ENCODE assay signal across 21 cellular contexts in genomic region chr1:31796707-31797106, GRCh38. TPM values are rescaled to one million over a fixed set of nuclear protein-coding genes. Genes with fewer than 3 reads are reported as not detected.
DNase-seq lines count a peak whose midpoint lies in the region; TF ChIP-seq lines count a peak whose summit lies in the region.
"Had no signal": no experiment of that assay in that cellular context is flagged by ENCODE, and none has a peak within 500 bp of the region (broad histone marks: within the 10 kb centered on the region; RNA-seq: fewer than 3 reads in every experiment).

No MANE protein-coding gene starts in this region.

- no peak for TF ChIP-seq POLR2A in transverse colon (IDR thresholded peaks at IDR 0.05)

- peak overlapping the region; percentile 89 for H3K9ac ChIP-seq in adipocyte (ENCODE audit: low read length)

- no peak overlapping the region for H3K4me3 Mint-ChIP-seq in activated naive CD4-positive, alpha-beta T cell treated with anti-CD3 and anti-CD28 coated beads, Interleukin-2, amount 50 U/mL, for 24 hours
- H3K4me3 Mint-ChIP-seq: central memory CD8-positive, alpha-beta T cell; nephron; stimulated activated memory B cell treated with anti-CD40 and anti-IgM and Interleukin-4, amounts not matched to agents 10 μg/mL and 1 μg/mL and 100 μg/mL, for 72 hours; T-cell had no signal

- no peaks in the 10 kb centered on the region for H3K9me3 Mint-ChIP-seq in activated naive CD4-positive, alpha-beta T cell treated with anti-CD3 and anti-CD28 coated beads, Interleukin-2, amount 50 U/mL, for 24 hours
- H3K9me3 Mint-ChIP-seq: central memory CD8-positive, alpha-beta T cell; nephron; stimulated activated memory B cell treated with anti-CD40 and anti-IgM and Interleukin-4, amounts not matched to agents 10 μg/mL and 1 μg/mL and 100 μg/mL, for 72 hours; T-cell had no signal

- H3K27me3 ChIP-seq in adipocyte (replicated peaks; ENCODE audit: control insufficient read depth, insufficient read depth, low read length) (no peaks in the 10 kb centered on the region), transverse colon (peaks cover 7% of the 10 kb centered on the region)

- POLR2A ChIA-PET in GM10248 (lab: Yijun Ruan, JAX), result no interaction called here

- peak overlapping the region; percentile 70 for H3K27ac Mint-ChIP-seq in activated naive CD4-positive, alpha-beta T cell treated with anti-CD3 and anti-CD28 coated beads, Interleukin-2, amount 50 U/mL, for 24 hours
- H3K27ac Mint-ChIP-seq: T-cell had no signal

- no peaks in the 10 kb centered on the region for H3K4me1 Mint-ChIP-seq in activated naive CD4-positive, alpha-beta T cell treated with anti-CD3 and anti-CD28 coated beads, Interleukin-2, amount 50 U/mL, for 24 hours
- H3K4me1 Mint-ChIP-seq: central memory CD8-positive, alpha-beta T cell; T-cell had no signal

- H3K9me3 ChIP-seq in adipocyte (ENCODE audit: control insufficient read depth, low read length) (no peaks in the 10 kb centered on the region), transverse colon (no peaks in the 10 kb centered on the region)
- H3K9me3 ChIP-seq: adrenal gland, psoas muscle had no signal

- H3K36me3 ChIP-seq in adipocyte (ENCODE audit: control insufficient read depth, insufficient read depth, low read length, severe bottlenecking) (no peaks in the 10 kb centered on the region), transverse colon (no peaks in the 10 kb centered on the region)
- H3K36me3 ChIP-seq: adrenal gland had no signal

- TF ChIP-seq EP300 in transverse colon (IDR thresholded peaks at IDR 0.05; ENCODE audit: low read depth), result no peak

- no peaks in the 10 kb centered on the region for H3K36me3 Mint-ChIP-seq in activated naive CD4-positive, alpha-beta T cell treated with anti-CD3 and anti-CD28 coated beads, Interleukin-2, amount 50 U/mL, for 24 hours
- H3K36me3 Mint-ChIP-seq: stimulated activated memory B cell treated with anti-CD40 and anti-IgM and Interleukin-4, amounts not matched to agents 10 μg/mL and 1 μg/mL and 100 μg/mL, for 72 hours; T-cell had no signal

- intact Hi-C loops in transverse colon (cut with DNase I; ENCODE audit: low total_unique reads), result no loop called here

- in situ Hi-C loops in transverse colon (cut with MboI; ENCODE audit: low pct_ligation_motif_present in 1 of 4, low pct_unique_long_range_greater_than_20kb in 1 of 4, low sequenced_read_pairs in 3 of 4), result loop anchor here in 1 of 4 donors (25.0 kb wide), 1 partner anchor 134 kb away; no protein-coding TSS in a partner anchor

- WGBS in transverse colon (ENCODE audit: low coverage in 1 of 2), 2 donors, result 85 to 87% methylated on average over 5 to 7 of the region's 7 CpGs

- CTCF ChIA-PET in GM10248 (lab: Yijun Ruan, JAX), result no interaction called here

- H3K27me3 Mint-ChIP-seq in activated naive CD4-positive, alpha-beta T cell treated with anti-CD3 and anti-CD28 coated beads, Interleukin-2, amount 50 U/mL, for 24 hours, result peaks cover 1% of the 10 kb centered on the region

- H3K4me1 ChIP-seq in adipocyte (ENCODE audit: control insufficient read depth, insufficient read depth, low read length) (peaks cover 53% of the 10 kb centered on the region), transverse colon (no peaks in the 10 kb centered on the region)
- H3K4me1 ChIP-seq: adrenal gland, psoas muscle had no signal

- no peak overlapping the region for H3K27ac ChIP-seq in transverse colon
- H3K27ac ChIP-seq: adrenal gland, HL-60, psoas muscle, VCaP had no signal

- no peak for DNase-seq in activated naive CD4-positive, alpha-beta T cell treated with anti-CD3 and anti-CD28 coated beads, Interleukin-2, amount 50 U/mL, for 16 hours
- no peak for DNase-seq in adipocyte (ENCODE audit: low read depth)
- peak; percentile 60 for DNase-seq in mesenteric fat pad (ENCODE audit: low spot score)
- DNase-seq in transverse colon, result peak; percentile 2
- no peak for DNase-seq in epidermal melanocyte (ENCODE audit: insufficient read length, low spot score)
- DNase-seq in GM10248 (ENCODE audit: extremely low spot score), result no peak
- DNase-seq in DMS53 (lab: John Stamatoyannopoulos, UW), result no peak
- DNase-seq: activated CD4-positive, alpha-beta T cell treated with anti-CD3 and anti-CD28 coated beads, Interleukin-2, amount 50 U/mL, for 48 hours; effector CD8-positive, alpha-beta T cell; KG1; mesendoderm; T-cell; trophoblast cell had no signal

- peak overlapping the region; percentile 83 for H3K4me3 ChIP-seq in adipocyte (ENCODE audit: low read length)
- H3K4me3 ChIP-seq in transverse colon, result no peak overlapping the region
- H3K4me3 ChIP-seq: adrenal gland, psoas muscle had no signal

- TF ChIP-seq CTCF in transverse colon (IDR thresholded peaks at IDR 0.05), result no peak
- TF ChIP-seq CTCF in GM10248 (IDR thresholded peaks at IDR 0.05; ENCODE audit: control extremely low read depth, extremely low read depth, low read depth, missing control alignments), result no peak

RNA-seq across cellular contexts. Expression of gene SPOCD1, which starts 19.1 kb away (rescaled TPM):
- total RNA-seq in mesenteric fat pad, result 9.5 TPM
- under 1 TPM in 2 of 4 donors, not detected in 2; 0.48 to 0.80 TPM for total RNA-seq in transverse colon
- total RNA-seq: T-cell had no signal

RNA-seq across cellular contexts. Expression of gene ADGRB2, which starts 32.6 kb away (rescaled TPM):
- total RNA-seq in mesenteric fat pad (3.9 TPM), transverse colon (1 to 10 TPM in 2 of 4 donors, under 1 TPM in 1, not detected in 1; 0.55 to 4.2 (median 1.1) TPM)

Comparison
In these comparisons a context has a peak if more than half of its experiments do, and no peak if none do; other contexts are left out.
1. DNase-seq: peak in mesenteric fat pad (single experiment) and transverse colon (single experiment); none in activated naive CD4-positive, alpha-beta T cell treated with anti-CD3 and anti-CD28 coated beads, Interleukin-2, amount 50 U/mL, for 16 hours (single experiment), adipocyte (single experiment), epidermal melanocyte (single experiment), GM10248 (single experiment) and DMS53 (single experiment).